ENCODE assay signal across 8 cellular contexts in genomic region chr2:199457147-199458016, GRCh38. TPM values are rescaled to one million over a fixed set of nuclear protein-coding genes. Genes with fewer than 3 reads are reported as not detected.
DNase-seq lines count a peak whose midpoint lies in the region; ATAC-seq, FAIRE-seq and TF ChIP-seq lines count a peak whose summit lies in the region.

SATB2 (minus strand) TSS chr2:199457939; CDS start chr2:199456037, 1,902 bp downstream.

- ATAC-seq in CD4-positive, CD25-positive, alpha-beta regulatory T cell (ENCODE audit: low read depth in 2 of 2): no peak
- no peak for ATAC-seq in central memory CD8-positive, alpha-beta T cell (replicated peaks; ENCODE audit: extremely low read depth, poor library complexity, severe bottlenecking)
- ATAC-seq in lung (ENCODE audit: insufficient read depth, low FRiP score) (no peak), GM19463 (IDR thresholded peaks at IDR 0.05; ENCODE audit: unreplicated experiment) (no peak), HG03565 (IDR thresholded peaks at IDR 0.05; ENCODE audit: unreplicated experiment) (no peak)

- no peak within 1 kb of the TSS for H3K27ac Mint-ChIP-seq in CD4-positive, CD25-positive, alpha-beta regulatory T cell
- no peak within 1 kb of the TSS for H3K27ac Mint-ChIP-seq in central memory CD8-positive, alpha-beta T cell (ENCODE audit: low read depth)

- TF ChIP-seq POLR2A in H54 (IDR thresholded peaks at IDR 0.05; ENCODE audit: low read depth, low read length): peak; percentile 60

- no peak for FAIRE-seq in H54 (lab: Jason Lieb, UNC)

- H3K9me3 Mint-ChIP-seq in CD4-positive, CD25-positive, alpha-beta regulatory T cell: peaks cover 0 to 15% (median 4%) of the 10 kb centered on the region in 7 donors
- H3K9me3 Mint-ChIP-seq in central memory CD8-positive, alpha-beta T cell: no peaks in the 10 kb centered on the region

- no peak for DNase-seq in CD4-positive, CD25-positive, alpha-beta regulatory T cell
- DNase-seq in H54 (ENCODE audit: insufficient read length, low spot score) (peak; percentile 65), OCI-M2 (lab: John Stamatoyannopoulos, UW; ENCODE audit: unreplicated experiment) (peak; percentile 21), lung (ENCODE audit: low spot score) (no peak), tibial artery (no peak)
- DNase-seq in central memory CD8-positive, alpha-beta T cell (ENCODE audit: low spot score in 2 of 2): no peak

- H3K27me3 Mint-ChIP-seq in CD4-positive, CD25-positive, alpha-beta regulatory T cell: peaks cover 74% of the 10 kb centered on the region
- peaks cover 72% of the 10 kb centered on the region for H3K27me3 Mint-ChIP-seq in central memory CD8-positive, alpha-beta T cell

- peaks cover 37% of the 10 kb centered on the region for H3K4me1 ChIP-seq in CD4-positive, CD25-positive, alpha-beta regulatory T cell (ENCODE audit: control insufficient read depth, insufficient read depth, low read length, poor library complexity, severe bottlenecking)
- H3K4me1 ChIP-seq in lung (ENCODE audit: control insufficient read depth in 2 of 2, insufficient read depth in 2 of 2, low read length in 2 of 2) (peaks cover 7 to 21% of the 10 kb centered on the region in 2 donors), tibial artery (peaks cover 0 to 41% (median 36%) of the 10 kb centered on the region in 4 donors)

- H3K36me3 ChIP-seq in CD4-positive, CD25-positive, alpha-beta regulatory T cell (ENCODE audit: control insufficient read depth, insufficient read depth, low read length): no peaks in the 10 kb centered on the region
- H3K36me3 ChIP-seq in lung (ENCODE audit: control insufficient read depth in 2 of 2, insufficient read depth in 2 of 2, low read length in 2 of 2) (no peaks in the 10 kb centered on the region), tibial artery (no peaks in the 10 kb centered on the region)

- H3K4me3 ChIP-seq in CD4-positive, CD25-positive, alpha-beta regulatory T cell (ENCODE audit: low read depth, low read length): peak within 1 kb of the TSS; percentile 62
- peak within 1 kb of the TSS; percentile 94 for H3K4me3 ChIP-seq in lung
- H3K4me3 ChIP-seq in tibial artery: peak within 1 kb of the TSS; percentile 83 to 90

- peaks cover 8 to 16% of the 10 kb centered on the region in 2 experiments for H3K9me3 ChIP-seq in CD4-positive, CD25-positive, alpha-beta regulatory T cell (ENCODE audit: control insufficient read depth in 2 of 2, low read length in 2 of 2)
- H3K9me3 ChIP-seq in lung (ENCODE audit: control insufficient read depth in 2 of 2, insufficient read depth in 1 of 2, low read length in 1 of 2) (peaks cover 0 to 5% of the 10 kb centered on the region in 2 donors), tibial artery (peaks cover 0 to 3% (median 0%) of the 10 kb centered on the region in 3 donors)

- intact Hi-C loops in tibial artery (cut with DNase I; ENCODE audit: low total_unique reads): no loop called here

- peaks cover 11 to 35% (median 15%) of the 10 kb centered on the region in 4 donors for H3K4me1 Mint-ChIP-seq in CD4-positive, CD25-positive, alpha-beta regulatory T cell
- peaks cover 16% of the 10 kb centered on the region for H3K4me1 Mint-ChIP-seq in central memory CD8-positive, alpha-beta T cell

- peaks cover 3% of the 10 kb centered on the region for H3K36me3 Mint-ChIP-seq in CD4-positive, CD25-positive, alpha-beta regulatory T cell
- H3K36me3 Mint-ChIP-seq in central memory CD8-positive, alpha-beta T cell (ENCODE audit: insufficient read depth): peaks cover 8% of the 10 kb centered on the region

- TF ChIP-seq CTCF in lung (IDR thresholded peaks at IDR 0.05; ENCODE audit: control extremely low read depth, extremely low read depth) (no peak), tibial artery (IDR thresholded peaks at IDR 0.05) (no peak)

- H3K27ac ChIP-seq in CD4-positive, CD25-positive, alpha-beta regulatory T cell (ENCODE audit: insufficient read depth, low read length, poor library complexity, severe bottlenecking): no peak within 1 kb of the TSS
- H3K27ac ChIP-seq in lung (ENCODE audit: low read depth in 1 of 2, low read length in 1 of 2) (peak within 1 kb of the TSS in 1 of 2 donors; percentile 74), tibial artery (peak within 1 kb of the TSS; percentile 79 to 86)

- H3K27me3 ChIP-seq in CD4-positive, CD25-positive, alpha-beta regulatory T cell (ENCODE audit: control insufficient read depth, insufficient read depth, low read length): peaks cover 47% of the 10 kb centered on the region
- H3K27me3 ChIP-seq in lung (ENCODE audit: control insufficient read depth, insufficient read depth) (peaks cover 3% of the 10 kb centered on the region), tibial artery (peaks cover 0 to 63% of the 10 kb centered on the region in 2 donors)

- peak within 1 kb of the TSS; percentile 69 to 80 (median 76) for H3K4me3 Mint-ChIP-seq in CD4-positive, CD25-positive, alpha-beta regulatory T cell
- peak within 1 kb of the TSS; percentile 92 for H3K4me3 Mint-ChIP-seq in central memory CD8-positive, alpha-beta T cell

- 2% methylated on average over 53 to 61 of the region's 61 CpGs for WGBS in lung, 2 donors

RNA-seq across cellular contexts. Expression of gene SATB2, which starts in this region (rescaled TPM):
- not detected for total RNA-seq in CD4-positive, CD25-positive, alpha-beta regulatory T cell
- under 1 TPM in 1 of 4 donors, not detected in 3; 0.05 TPM for polyA plus RNA-seq in CD4-positive, CD25-positive, alpha-beta regulatory T cell
- 1 to 10 TPM; 2.9 to 3.7 TPM for total RNA-seq in lung
- under 1 TPM; 0.47 to 0.75 TPM for polyA plus RNA-seq in lung

Comparison
In these comparisons a context has a peak if more than half of its experiments do, and no peak if none do; other contexts are left out.
1. DNase-seq: peak in H54 (single experiment) and OCI-M2 (single experiment); none in CD4-positive, CD25-positive, alpha-beta regulatory T cell (0 of 3), central memory CD8-positive, alpha-beta T cell (0 of 2), lung (single experiment) and tibial artery (0 of 2).
2. Peak in every context shown above with its lines, with median percentiles within 50 percentile points of each other: H3K4me3 ChIP-seq.